In genomic region chr7:110918949-110919548, GRCh38 we compare ENCODE assay signal across 12 cellular contexts.
DNase-seq lines count a peak whose midpoint lies in the region; ATAC-seq and TF ChIP-seq lines count a peak whose summit lies in the region.
"Had no signal": no experiment of that assay in that cellular context is flagged by ENCODE, and none has a peak within 500 bp of the region (broad histone marks: within the 10 kb centered on the region; RNA-seq: fewer than 3 reads in every experiment).

No MANE protein-coding gene starts in this region.

- no peaks in the 10 kb centered on the region for H3K9me3 Mint-ChIP-seq in endodermal cell
- H3K9me3 Mint-ChIP-seq in progenitor cell of endocrine pancreas (ENCODE audit: low read depth): peaks cover 3% of the 10 kb centered on the region
- peaks cover 15% of the 10 kb centered on the region for H3K9me3 Mint-ChIP-seq in activated CD4-positive, alpha-beta T cell treated with anti-CD3 and anti-CD28 coated beads, Interleukin-2, amount 10 ng/mL, durations not matched to agents 7 days and 5 days
- H3K9me3 Mint-ChIP-seq: brain had no signal

- TF ChIP-seq CTCF in esophagus squamous epithelium (IDR thresholded peaks at IDR 0.05) (no peak), endodermal cell (conservative IDR thresholded peaks at IDR 0.05) (no peak), progenitor cell of endocrine pancreas (IDR thresholded peaks at IDR 0.05; ENCODE audit: unreplicated experiment) (no peak)

- no peaks in the 10 kb centered on the region for H3K4me1 Mint-ChIP-seq in endodermal cell
- peaks cover 9% of the 10 kb centered on the region for H3K4me1 Mint-ChIP-seq in progenitor cell of endocrine pancreas (ENCODE audit: low read depth)
- peaks cover 26% of the 10 kb centered on the region for H3K4me1 Mint-ChIP-seq in activated CD4-positive, alpha-beta T cell treated with anti-CD3 and anti-CD28 coated beads, Interleukin-2, amount 10 ng/mL, durations not matched to agents 7 days and 5 days

- WGBS in esophagus squamous epithelium, 2 donors: 33 to 38% methylated on average over 2 of the region's 2 CpGs
- 63 to 75% methylated on average over 1 to 2 of the region's 2 CpGs for WGBS in endodermal cell (ENCODE audit: insufficient coverage in 1 of 2, insufficient read length in 1 of 2), 2 experiments

- intact Hi-C loops in esophagus squamous epithelium (cut with DNase I): no loop called here

- H3K27me3 Mint-ChIP-seq in endodermal cell (ENCODE audit: insufficient read depth) (no peaks in the 10 kb centered on the region), progenitor cell of endocrine pancreas (no peaks in the 10 kb centered on the region)
- no peaks in the 10 kb centered on the region for H3K27me3 Mint-ChIP-seq in activated CD4-positive, alpha-beta T cell treated with anti-CD3 and anti-CD28 coated beads, Interleukin-2, amount 10 ng/mL, durations not matched to agents 7 days and 5 days
- H3K27me3 Mint-ChIP-seq: brain had no signal

- TF ChIP-seq POLR2A in esophagus squamous epithelium (IDR thresholded peaks at IDR 0.05): no peak

- CTCF ChIA-PET in activated CD4-positive, alpha-beta T cell treated with anti-CD3 and anti-CD28 coated beads, Interleukin-2, amount 10 ng/mL, durations not matched to agents 7 days and 5 days (lab: Charles Lee): interaction anchor here (1.4 to 2.1 kb wide), 2 partner anchors 10 to 180 kb away, joined by 3 to 11 read pairs; no protein-coding TSS in a partner anchor

- no peak overlapping the region for H3K9ac ChIP-seq in endodermal cell (ENCODE audit: extremely low read depth, low read length, poor library complexity, severe bottlenecking)

- H3K4me1 ChIP-seq in esophagus squamous epithelium: peaks cover 8 to 70% (median 26%) of the 10 kb centered on the region in 3 donors
- H3K4me1 ChIP-seq in endodermal cell (ENCODE audit: control insufficient read depth, insufficient read depth, low read length): no peaks in the 10 kb centered on the region
- H3K4me1 ChIP-seq: Caco-2, uterus had no signal

- no peak overlapping the region for H3K4me3 Mint-ChIP-seq in endodermal cell
- H3K4me3 Mint-ChIP-seq in progenitor cell of endocrine pancreas (ENCODE audit: low read depth): no peak overlapping the region
- no peak overlapping the region for H3K4me3 Mint-ChIP-seq in activated CD4-positive, alpha-beta T cell treated with anti-CD3 and anti-CD28 coated beads, Interleukin-2, amount 10 ng/mL, durations not matched to agents 7 days and 5 days
- H3K4me3 Mint-ChIP-seq: brain had no signal

- H3K27me3 ChIP-seq in esophagus squamous epithelium (no peaks in the 10 kb centered on the region), endodermal cell (ENCODE audit: control insufficient read depth, insufficient read depth, low read length, poor library complexity, severe bottlenecking) (no peaks in the 10 kb centered on the region)
- H3K27me3 ChIP-seq: uterus had no signal

- no peaks in the 10 kb centered on the region for H3K36me3 ChIP-seq in esophagus squamous epithelium
- no peaks in the 10 kb centered on the region for H3K36me3 ChIP-seq in endodermal cell (ENCODE audit: control insufficient read depth, insufficient read depth, low read length)
- H3K36me3 ChIP-seq: uterus had no signal

- H3K4me3 ChIP-seq in esophagus squamous epithelium: no peak overlapping the region
- no peak overlapping the region for H3K4me3 ChIP-seq in endodermal cell (ENCODE audit: low read length)
- H3K4me3 ChIP-seq: uterus had no signal

- peak; percentile 90 for ATAC-seq in GM18909 (IDR thresholded peaks at IDR 0.05; ENCODE audit: poor library complexity, unreplicated experiment)
- ATAC-seq in GM21528 (IDR thresholded peaks at IDR 0.05; ENCODE audit: low FRiP score, unreplicated experiment): peak; percentile 80
- peak; percentile 72 for ATAC-seq in HG03159 (IDR thresholded peaks at IDR 0.05; ENCODE audit: unreplicated experiment)
- ATAC-seq: Right ventricle myocardium inferior had no signal

- POLR2A ChIA-PET in activated CD4-positive, alpha-beta T cell treated with anti-CD3 and anti-CD28 coated beads, Interleukin-2, amount 10 ng/mL, durations not matched to agents 7 days and 5 days (lab: Charles Lee): no interaction called here

- DNase-seq in esophagus squamous epithelium (lab: John Stamatoyannopoulos, UW) (no peak), endodermal cell (no peak), progenitor cell of endocrine pancreas (ENCODE audit: low spot score, unreplicated experiment) (no peak)
- DNase-seq in activated CD4-positive, alpha-beta T cell treated with anti-CD3 and anti-CD28 coated beads, Interleukin-2, amount 10 ng/mL, durations not matched to agents 7 days and 5 days: no peak
- DNase-seq: Caco-2, NCI-H510A treated with DMSO at 0.1 percent for 48 hours, uterus had no signal

- H3K9me3 ChIP-seq in esophagus squamous epithelium (no peaks in the 10 kb centered on the region), endodermal cell (ENCODE audit: control insufficient read depth, low read length) (no peaks in the 10 kb centered on the region)
- H3K9me3 ChIP-seq: Caco-2, uterus had no signal

- no peaks in the 10 kb centered on the region for H3K36me3 Mint-ChIP-seq in endodermal cell (ENCODE audit: low read depth)
- no peaks in the 10 kb centered on the region for H3K36me3 Mint-ChIP-seq in progenitor cell of endocrine pancreas (ENCODE audit: insufficient read depth)
- H3K36me3 Mint-ChIP-seq in activated CD4-positive, alpha-beta T cell treated with anti-CD3 and anti-CD28 coated beads, Interleukin-2, amount 10 ng/mL, durations not matched to agents 7 days and 5 days (ENCODE audit: low read depth): peaks cover 16% of the 10 kb centered on the region
- H3K36me3 Mint-ChIP-seq: brain had no signal

- H3K27ac ChIP-seq in esophagus squamous epithelium: peak overlapping the region in 3 of 4 donors; percentile 39 to 74 (median 51)
- no peak overlapping the region for H3K27ac ChIP-seq in endodermal cell (ENCODE audit: low read depth, low read length)
- H3K27ac ChIP-seq: uterus had no signal

- H3K27ac Mint-ChIP-seq in endodermal cell: no peak overlapping the region
- H3K27ac Mint-ChIP-seq in progenitor cell of endocrine pancreas: no peak overlapping the region
- no peak overlapping the region for H3K27ac Mint-ChIP-seq in activated CD4-positive, alpha-beta T cell treated with anti-CD3 and anti-CD28 coated beads, Interleukin-2, amount 10 ng/mL, durations not matched to agents 7 days and 5 days
- H3K27ac Mint-ChIP-seq: brain had no signal
